23 cellular contexts compared by ENCODE assay signal in genomic region chr7:24440851-24441250, GRCh38.
A peak's percentile ranks its signal among the peaks of the same experiment; 100 is the strongest.
DNase-seq lines count a peak whose midpoint lies in the region; ATAC-seq lines count a peak whose summit lies in the region.
"Had no signal": no experiment of that assay in that cellular context is flagged by ENCODE, and none has a peak within 500 bp of the region (broad histone marks: within the 10 kb centered on the region; RNA-seq: fewer than 3 reads in every experiment).

No MANE protein-coding gene starts in this region.

- peaks cover 4% of the 10 kb centered on the region for H3K27me3 Mint-ChIP-seq in activated CD8-positive, alpha-beta memory T cell treated with anti-CD3 and anti-CD28 coated beads, Interleukin-2, amount 10 ng/mL, durations not matched to agents 7 days and 5 days
- H3K27me3 Mint-ChIP-seq in central memory CD8-positive, alpha-beta T cell, result no peaks in the 10 kb centered on the region
- H3K27me3 Mint-ChIP-seq: activated naive CD4-positive, alpha-beta T cell treated with anti-CD3 and anti-CD28 coated beads, Interleukin-2, amount 10 ng/mL, durations not matched to agents 7 days and 5 days; CD8-positive, alpha-beta memory T cell had no signal

- no peak for DNase-seq in activated CD8-positive, alpha-beta memory T cell treated with anti-CD3 and anti-CD28 coated beads, Interleukin-2, amount 10 ng/mL, durations not matched to agents 7 days and 5 days
- DNase-seq in activated CD8-positive, alpha-beta memory T cell treated with anti-CD3 and anti-CD28 coated beads, Interleukin-2, amount 50 U/mL, for 4 hours, result no peak
- no peak for DNase-seq in central memory CD8-positive, alpha-beta T cell (ENCODE audit: low spot score in 2 of 2)
- DNase-seq in stimulated activated effector memory CD8-positive, alpha-beta T cell treated with anti-CD3 and anti-CD28 coated beads, Interleukin-12 subunit alpha, Interleukin-12 subunit beta, amount 100 ng/mL, for 72 hours (ENCODE audit: low spot score in 2 of 2), result no peak
- DNase-seq in NCI-H146 treated with DMSO at 0.1 percent for 48 hours (lab: John Stamatoyannopoulos, UW; ENCODE audit: unreplicated experiment), result no peak
- DNase-seq in NOMO-1 (lab: John Stamatoyannopoulos, UW; ENCODE audit: unreplicated experiment in 2 of 2), result no peak
- DNase-seq in nucleus accumbens (lab: John Stamatoyannopoulos, UW), result no peak
- DNase-seq: activated CD8-positive, alpha-beta memory T cell treated with anti-CD3 and anti-CD28 coated beads for 24 hours; activated naive CD4-positive, alpha-beta T cell treated with anti-CD3 and anti-CD28 coated beads, Interleukin-2, amount 10 ng/mL, durations not matched to agents 7 days and 5 days; activated T-cell treated with anti-CD3 and anti-CD28 coated beads, Interleukin-2, amount 50 U/mL, for 4 hours; CD8-positive, alpha-beta memory T cell; DMS153; GDM1; KBM-7; kidney glomerular epithelial cell; NCI-H146; NCI-H2171 treated with DMSO at 0.1 percent for 48 hours; NCI-H524 treated with DMSO at 0.1 percent for 48 hours; Peyer's patch; psoas muscle; SIG-M5; SW 1271 had no signal

- H3K4me3 Mint-ChIP-seq in activated CD8-positive, alpha-beta memory T cell treated with anti-CD3 and anti-CD28 coated beads, Interleukin-2, amount 10 ng/mL, durations not matched to agents 7 days and 5 days, result no peak overlapping the region
- peak overlapping the region; percentile 72 for H3K4me3 Mint-ChIP-seq in central memory CD8-positive, alpha-beta T cell
- peak overlapping the region; percentile 42 for H3K4me3 Mint-ChIP-seq in stimulated activated effector memory CD8-positive, alpha-beta T cell treated with anti-CD3 and anti-CD28 coated beads, Interleukin-12 subunit alpha, Interleukin-12 subunit beta, amount 100 ng/mL, for 72 hours
- H3K4me3 Mint-ChIP-seq: activated naive CD4-positive, alpha-beta T cell treated with anti-CD3 and anti-CD28 coated beads, Interleukin-2, amount 10 ng/mL, durations not matched to agents 7 days and 5 days; activated T-cell treated with anti-CD3 and anti-CD28 coated beads, Interleukin-2, amount 50 U/mL, for 4 hours had no signal

- no peak for ATAC-seq in activated CD8-positive, alpha-beta memory T cell treated with anti-CD3 and anti-CD28 coated beads, Interleukin-2, amount 10 ng/mL, durations not matched to agents 7 days and 5 days
- ATAC-seq in HG03378 (IDR thresholded peaks at IDR 0.05; ENCODE audit: unreplicated experiment), result peak; percentile 41
- ATAC-seq in central memory CD8-positive, alpha-beta T cell (replicated peaks; ENCODE audit: extremely low read depth, poor library complexity, severe bottlenecking), result no peak
- peak; percentile 64 for ATAC-seq in stimulated activated effector memory CD8-positive, alpha-beta T cell treated with anti-CD3 and anti-CD28 coated beads, Interleukin-12 subunit alpha, Interleukin-12 subunit beta, amount 100 ng/mL, for 72 hours
- ATAC-seq: activated T-cell treated with anti-CD3 and anti-CD28 coated beads, Interleukin-2, amount 50 U/mL, for 4 hours; psoas muscle had no signal

- peak overlapping the region; percentile 54 for H3K27ac Mint-ChIP-seq in activated CD8-positive, alpha-beta memory T cell treated with anti-CD3 and anti-CD28 coated beads, Interleukin-2, amount 10 ng/mL, durations not matched to agents 7 days and 5 days
- peak overlapping the region; percentile 84 for H3K27ac Mint-ChIP-seq in central memory CD8-positive, alpha-beta T cell (ENCODE audit: low read depth)
- H3K27ac Mint-ChIP-seq in stimulated activated effector memory CD8-positive, alpha-beta T cell treated with anti-CD3 and anti-CD28 coated beads, Interleukin-12 subunit alpha, Interleukin-12 subunit beta, amount 100 ng/mL, for 72 hours, result peak overlapping the region; percentile 46
- H3K27ac Mint-ChIP-seq: activated naive CD4-positive, alpha-beta T cell treated with anti-CD3 and anti-CD28 coated beads, Interleukin-2, amount 10 ng/mL, durations not matched to agents 7 days and 5 days had no signal

- no peaks in the 10 kb centered on the region for H3K9me3 Mint-ChIP-seq in activated CD8-positive, alpha-beta memory T cell treated with anti-CD3 and anti-CD28 coated beads, Interleukin-2, amount 10 ng/mL, durations not matched to agents 7 days and 5 days (ENCODE audit: low read depth)
- H3K9me3 Mint-ChIP-seq in central memory CD8-positive, alpha-beta T cell, result no peaks in the 10 kb centered on the region
- no peaks in the 10 kb centered on the region for H3K9me3 Mint-ChIP-seq in stimulated activated effector memory CD8-positive, alpha-beta T cell treated with anti-CD3 and anti-CD28 coated beads, Interleukin-12 subunit alpha, Interleukin-12 subunit beta, amount 100 ng/mL, for 72 hours
- H3K9me3 Mint-ChIP-seq: activated naive CD4-positive, alpha-beta T cell treated with anti-CD3 and anti-CD28 coated beads, Interleukin-2, amount 10 ng/mL, durations not matched to agents 7 days and 5 days; activated T-cell treated with anti-CD3 and anti-CD28 coated beads, Interleukin-2, amount 50 U/mL, for 4 hours; CD8-positive, alpha-beta memory T cell had no signal

- H3K36me3 Mint-ChIP-seq in activated CD8-positive, alpha-beta memory T cell treated with anti-CD3 and anti-CD28 coated beads, Interleukin-2, amount 10 ng/mL, durations not matched to agents 7 days and 5 days, result no peaks in the 10 kb centered on the region
- peaks cover 3% of the 10 kb centered on the region for H3K36me3 Mint-ChIP-seq in central memory CD8-positive, alpha-beta T cell (ENCODE audit: insufficient read depth)
- no peaks in the 10 kb centered on the region for H3K36me3 Mint-ChIP-seq in stimulated activated effector memory CD8-positive, alpha-beta T cell treated with anti-CD3 and anti-CD28 coated beads, Interleukin-12 subunit alpha, Interleukin-12 subunit beta, amount 100 ng/mL, for 72 hours
- H3K36me3 Mint-ChIP-seq: activated naive CD4-positive, alpha-beta T cell treated with anti-CD3 and anti-CD28 coated beads, Interleukin-2, amount 10 ng/mL, durations not matched to agents 7 days and 5 days; CD8-positive, alpha-beta memory T cell had no signal

- peaks cover 21% of the 10 kb centered on the region for H3K4me1 Mint-ChIP-seq in activated CD8-positive, alpha-beta memory T cell treated with anti-CD3 and anti-CD28 coated beads, Interleukin-2, amount 10 ng/mL, durations not matched to agents 7 days and 5 days
- H3K4me1 Mint-ChIP-seq in central memory CD8-positive, alpha-beta T cell, result peaks cover 29% of the 10 kb centered on the region
- peaks cover 23% of the 10 kb centered on the region for H3K4me1 Mint-ChIP-seq in stimulated activated effector memory CD8-positive, alpha-beta T cell treated with anti-CD3 and anti-CD28 coated beads, Interleukin-12 subunit alpha, Interleukin-12 subunit beta, amount 100 ng/mL, for 72 hours

- CTCF ChIA-PET in activated CD8-positive, alpha-beta memory T cell treated with anti-CD3 and anti-CD28 coated beads, Interleukin-2, amount 10 ng/mL, durations not matched to agents 7 days and 5 days (lab: Charles Lee), result no interaction called here

Comparison
In these comparisons a context has a peak if more than half of its experiments do, and no peak if none do; other contexts are left out.
1. ATAC-seq: peak in HG03378 (single experiment) and stimulated activated effector memory CD8-positive, alpha-beta T cell treated with anti-CD3 and anti-CD28 coated beads, Interleukin-12 subunit alpha, Interleukin-12 subunit beta, amount 100 ng/mL, for 72 hours (single experiment); none in activated CD8-positive, alpha-beta memory T cell treated with anti-CD3 and anti-CD28 coated beads, Interleukin-2, amount 10 ng/mL, durations not matched to agents 7 days and 5 days (single experiment) and central memory CD8-positive, alpha-beta T cell (single experiment).
2. Peak in every context shown above with its lines, with median percentiles within 50 percentile points of each other: H3K27ac Mint-ChIP-seq.